In the genomic region with DNA sequence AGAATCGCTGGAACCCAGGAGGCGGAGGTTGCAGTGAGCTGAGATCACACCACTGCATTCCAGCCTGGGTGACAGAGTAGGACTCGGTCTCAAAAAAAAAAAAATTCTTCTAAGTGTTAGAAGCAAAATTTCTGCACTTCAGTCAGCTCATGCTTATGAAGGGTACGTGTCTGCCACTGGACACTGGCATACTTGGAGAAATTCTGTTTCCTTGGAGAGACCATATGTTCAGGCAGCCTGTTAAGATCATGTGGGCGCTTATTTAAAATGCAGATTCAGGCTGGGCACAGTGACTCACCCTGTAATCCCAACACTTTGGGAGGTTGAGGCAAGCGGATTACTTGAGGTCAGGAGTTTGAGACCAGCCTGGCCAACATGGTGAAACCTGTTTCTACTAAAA, we compare ENCODE assay signal across 16 cellular contexts.
A peak's percentile ranks its signal among the peaks of the same experiment; 100 is the strongest.
DNase-seq lines count a peak whose midpoint lies in the region; ATAC-seq and TF ChIP-seq lines count a peak whose summit lies in the region.
"Had no signal": no experiment of that assay in that cellular context is flagged by ENCODE, and none has a peak within 500 bp of the region (broad histone marks: within the 10 kb centered on the region; RNA-seq: fewer than 3 reads in every experiment).

No MANE protein-coding gene starts in this region.

- H3K9me3 ChIP-seq in spleen, result peaks cover 0 to 27% (median 22%) of the 10 kb centered on the region in 8 donors

- peaks cover 28% of the 10 kb centered on the region for H3K27me3 Mint-ChIP-seq in activated naive CD4-positive, alpha-beta T cell treated with anti-CD3 and anti-CD28 coated beads, Interleukin-2, amount 10 ng/mL, durations not matched to agents 7 days and 5 days
- no peaks in the 10 kb centered on the region for H3K27me3 Mint-ChIP-seq in activated naive CD4-positive, alpha-beta T cell treated with anti-CD3 and anti-CD28 coated beads for 36 hours (ENCODE audit: low read depth)

- DNase-seq in activated naive CD4-positive, alpha-beta T cell treated with anti-CD3 and anti-CD28 coated beads, Interleukin-2, amount 10 ng/mL, durations not matched to agents 7 days and 5 days, result peak; percentile 3
- no peak for DNase-seq in activated naive CD4-positive, alpha-beta T cell treated with anti-CD3 and anti-CD28 coated beads for 36 hours
- DNase-seq in middle frontal gyrus (ENCODE audit: extremely low spot score, low spot score), result peak; percentile 32
- DNase-seq in spleen, result peak; percentile 4
- DNase-seq: CD8-positive, alpha-beta T cell; COR-L47; DMS53; GOT3; HFFc6 had no signal

- intact Hi-C loops in activated naive CD4-positive, alpha-beta T cell treated with anti-CD3 and anti-CD28 coated beads for 36 hours (cut with micrococcal nuclease), result no loop called here
- intact Hi-C loops in spleen (cut with DNase I; ENCODE audit: low total_unique reads), result no loop called here

- CTCF ChIA-PET in activated naive CD4-positive, alpha-beta T cell treated with anti-CD3 and anti-CD28 coated beads, Interleukin-2, amount 10 ng/mL, durations not matched to agents 7 days and 5 days (lab: Charles Lee), result no interaction called here
- CTCF ChIA-PET in activated naive CD4-positive, alpha-beta T cell treated with anti-CD3 and anti-CD28 coated beads for 36 hours (lab: Charles Lee), result no interaction called here

- TF ChIP-seq CTCF in spleen (IDR thresholded peaks at IDR 0.05 in 8 of 11, conservative IDR thresholded peaks at IDR 0.05 in 3 of 11), result no peak

- no peak overlapping the region for H3K4me3 Mint-ChIP-seq in activated naive CD4-positive, alpha-beta T cell treated with anti-CD3 and anti-CD28 coated beads, Interleukin-2, amount 10 ng/mL, durations not matched to agents 7 days and 5 days
- H3K4me3 Mint-ChIP-seq in activated naive CD4-positive, alpha-beta T cell treated with anti-CD3 and anti-CD28 coated beads for 36 hours, result no peak overlapping the region
- H3K4me3 Mint-ChIP-seq: CD14-positive monocyte; CD8-positive, alpha-beta T cell; HFFc6 had no signal

- no peaks in the 10 kb centered on the region for H3K4me1 ChIP-seq in spleen
- H3K4me1 ChIP-seq: HAP-1 had no signal

- peaks cover 18% of the 10 kb centered on the region for H3K9me3 Mint-ChIP-seq in activated naive CD4-positive, alpha-beta T cell treated with anti-CD3 and anti-CD28 coated beads, Interleukin-2, amount 10 ng/mL, durations not matched to agents 7 days and 5 days
- H3K9me3 Mint-ChIP-seq in activated naive CD4-positive, alpha-beta T cell treated with anti-CD3 and anti-CD28 coated beads for 36 hours, result peaks cover 16% of the 10 kb centered on the region

- H3K27me3 ChIP-seq in spleen (replicated peaks in 1 of 7), result no peaks in the 10 kb centered on the region

- H3K4me1 Mint-ChIP-seq in activated naive CD4-positive, alpha-beta T cell treated with anti-CD3 and anti-CD28 coated beads, Interleukin-2, amount 10 ng/mL, durations not matched to agents 7 days and 5 days, result no peaks in the 10 kb centered on the region
- no peaks in the 10 kb centered on the region for H3K4me1 Mint-ChIP-seq in activated naive CD4-positive, alpha-beta T cell treated with anti-CD3 and anti-CD28 coated beads for 36 hours (ENCODE audit: low read depth)
- H3K4me1 Mint-ChIP-seq: CD14-positive monocyte had no signal

- ATAC-seq in HG02870 (IDR thresholded peaks at IDR 0.05; ENCODE audit: unreplicated experiment) (no peak), esophagus mucosa (no peak), HG03280 (IDR thresholded peaks at IDR 0.05; ENCODE audit: unreplicated experiment) (no peak)
- ATAC-seq: CD8-positive, alpha-beta T cell; K562 had no signal

- WGBS in spleen, 5 donors, result 82 to 94% (median 90%) methylated on average over 6 of the region's 6 CpGs

- H3K27ac ChIP-seq in spleen, result no peak overlapping the region
- H3K27ac ChIP-seq: 22Rv1 had no signal

- no peaks in the 10 kb centered on the region for H3K36me3 ChIP-seq in spleen
- H3K36me3 ChIP-seq: HAP-1 had no signal

- no peak overlapping the region for H3K27ac Mint-ChIP-seq in activated naive CD4-positive, alpha-beta T cell treated with anti-CD3 and anti-CD28 coated beads, Interleukin-2, amount 10 ng/mL, durations not matched to agents 7 days and 5 days
- H3K27ac Mint-ChIP-seq in activated naive CD4-positive, alpha-beta T cell treated with anti-CD3 and anti-CD28 coated beads for 36 hours, result no peak overlapping the region
- H3K27ac Mint-ChIP-seq: CD14-positive monocyte; CD8-positive, alpha-beta T cell; HFFc6 had no signal

- H3K4me3 ChIP-seq in spleen, result no peak overlapping the region
- H3K4me3 ChIP-seq: HAP-1, K562 had no signal

- H3K36me3 Mint-ChIP-seq in activated naive CD4-positive, alpha-beta T cell treated with anti-CD3 and anti-CD28 coated beads, Interleukin-2, amount 10 ng/mL, durations not matched to agents 7 days and 5 days, result no peaks in the 10 kb centered on the region
- H3K36me3 Mint-ChIP-seq in activated naive CD4-positive, alpha-beta T cell treated with anti-CD3 and anti-CD28 coated beads for 36 hours (ENCODE audit: low read depth), result no peaks in the 10 kb centered on the region
- H3K36me3 Mint-ChIP-seq: CD14-positive monocyte; CD8-positive, alpha-beta T cell had no signal

- TF ChIP-seq POLR2A in spleen (IDR thresholded peaks at IDR 0.05), result no peak
